ENCODE assay signal across 9 cellular contexts in genomic region chr6:104711371-104711770, GRCh38.
DNase-seq lines count a peak whose midpoint lies in the region; ATAC-seq, FAIRE-seq and TF ChIP-seq lines count a peak whose summit lies in the region.
"Had no signal": no experiment of that assay in that cellular context is flagged by ENCODE, and none has a peak within 500 bp of the region (broad histone marks: within the 10 kb centered on the region; RNA-seq: fewer than 3 reads in every experiment).

No MANE protein-coding gene starts in this region.

- H3K9me3 ChIP-seq in A549 (no peaks in the 10 kb centered on the region), OCI-LY7 (ENCODE audit: low read length) (no peaks in the 10 kb centered on the region; the same call in 1 of the 2 replicates), A673 (ENCODE audit: low read depth, low read length, poor library complexity, severe bottlenecking) (no peaks in the 10 kb centered on the region)

- TF ChIP-seq POLR2A in A549 (IDR thresholded peaks at IDR 0.05; ENCODE audit: low read length): no peak

- peaks cover 16% of the 10 kb centered on the region; the same call in 2 of the 3 replicates for H3K4me1 ChIP-seq in A549
- no peaks in the 10 kb centered on the region for H3K4me1 ChIP-seq in OCI-LY7 (ENCODE audit: insufficient read depth, low read length, poor library complexity, severe bottlenecking)
- H3K4me1 ChIP-seq in A673 (ENCODE audit: insufficient read depth, low read length, poor library complexity, severe bottlenecking): peaks cover 1% of the 10 kb centered on the region

- intact Hi-C loops in OCI-LY7 (cut with micrococcal nuclease; ENCODE audit: unreplicated experiment) (no loop called here), A673 (cut with micrococcal nuclease; ENCODE audit: unreplicated experiment) (no loop called here)

- H2AFZ ChIP-seq in OCI-LY7 (ENCODE audit: low read length): no peak overlapping the region

- ATAC-seq in A549: peak; percentile 93 to 94

- DNase-seq in A549 (ENCODE audit: low read depth in 1 of 2, low spot score in 1 of 2) (peak; percentile 25 to 78), LHCN-M2 (ENCODE audit: low read depth) (peak; percentile 84), RCC 7860 (ENCODE audit: low spot score) (peak; percentile 69), fibroblast of the aortic adventitia (ENCODE audit: low read depth) (peak; percentile 19), OCI-LY7 (ENCODE audit: low spot score) (no peak), cortex of kidney (lab: John Stamatoyannopoulos, UW) (no peak), A673 (ENCODE audit: low spot score) (no peak)
- DNase-seq in activated CD4-positive, alpha-beta T cell treated with anti-CD3 and anti-CD28 coated beads, Interleukin-2, amount 50 U/mL, for 4 hours: no peak
- DNase-seq: effector CD8-positive, alpha-beta T cell had no signal

- no peak for TF ChIP-seq RAD21 in A549 (conservative IDR thresholded peaks at IDR 0.05 in 1 of 2, IDR thresholded peaks at IDR 0.05 in 1 of 2)

- H3K79me2 ChIP-seq in OCI-LY7 (ENCODE audit: insufficient read depth, low read depth, low read length): no peaks in the 10 kb centered on the region

- H3K27ac ChIP-seq in A549 (peak overlapping the region; percentile 43 to 48; a peak in 2 of 6 replicates), OCI-LY7 (ENCODE audit: low read depth, low read length, poor library complexity, severe bottlenecking) (no peak overlapping the region), A673 (ENCODE audit: low read depth, low read length, poor library complexity, severe bottlenecking) (no peak overlapping the region)

- CTCF ChIA-PET in A549 (lab: Yijun Ruan, JAX): no interaction called here
- CTCF ChIA-PET in OCI-LY7 (lab: Charles Lee; ENCODE audit: unreplicated experiment): no interaction called here
- CTCF ChIA-PET in A673 (lab: Charles Lee): no interaction called here

- H3K4me2 ChIP-seq in A549 (peak overlapping the region; percentile 45), OCI-LY7 (ENCODE audit: low read length) (no peak overlapping the region)

- FAIRE-seq in A549 (lab: Jason Lieb, UNC) (no peak), RCC 7860 (lab: Jason Lieb, UNC) (peak; percentile 73)

- BruUV-seq in OCI-LY7 (replicated peaks; lab: Mats Ljungman, UMichigan) (no TSS peak), A673 (replicated peaks; lab: Mats Ljungman, UMichigan) (no TSS peak)

- TF ChIP-seq EP300 in A549 (IDR thresholded peaks at IDR 0.05): no peak

- H3K4me3 ChIP-seq in A549: no peak overlapping the region
- H3K4me3 ChIP-seq in fibroblast of the aortic adventitia (ENCODE audit: low read depth, low read length): no peak overlapping the region
- no peak overlapping the region for H3K4me3 ChIP-seq in OCI-LY7 (ENCODE audit: low read depth, low read length, poor library complexity, severe bottlenecking)
- H3K4me3 ChIP-seq in A673 (ENCODE audit: low read depth, low read length, poor library complexity, severe bottlenecking): no peak overlapping the region

- H3K36me3 ChIP-seq in OCI-LY7 (ENCODE audit: insufficient read depth, low read length) (no peaks in the 10 kb centered on the region), A673 (ENCODE audit: insufficient read depth, low read length, poor library complexity, severe bottlenecking) (no peaks in the 10 kb centered on the region)

- POLR2A ChIA-PET in A549 (lab: Yijun Ruan, JAX) (no interaction called here), OCI-LY7 (lab: Charles Lee) (no interaction called here), A673 (lab: Charles Lee; ENCODE audit: low non-redundant PET) (no interaction called here)

- 0 out of 2 replicates have a peak, but pooled peaks cover 8% of the 10 kb centered on the region for H3K9me2 ChIP-seq in OCI-LY7 (ENCODE audit: insufficient read depth, low read length)

- TF ChIP-seq CTCF in A549 (IDR thresholded peaks at IDR 0.05): no peak
- no peak for TF ChIP-seq CTCF in fibroblast of the aortic adventitia (IDR thresholded peaks at IDR 0.05; ENCODE audit: insufficient read depth, low read length)
- TF ChIP-seq CTCF in OCI-LY7 (conservative IDR thresholded peaks at IDR 0.05; ENCODE audit: low read length): no peak
- no peak for TF ChIP-seq CTCF in A673 (conservative IDR thresholded peaks at IDR 0.05; ENCODE audit: low read depth, low read length)

- no peaks in the 10 kb centered on the region for H3K27me3 ChIP-seq in A673 (replicated peaks; ENCODE audit: insufficient read depth, low read depth, low read length, poor library complexity)

- H4K20me1 ChIP-seq in OCI-LY7 (ENCODE audit: insufficient read depth, low read length): no peaks in the 10 kb centered on the region

- 22% methylated on average over 4 of the region's 4 CpGs for whole genome bisulfite sequencing in A549 (ENCODE audit: missing lambda C conversion rate)

TF ChIP-seq in A549, 52 proteins besides CTCF, POLR2A, EP300 and RAD21:
- TF ChIP-seq ZNF302 (CRISPR knock-in tag; IDR thresholded peaks at IDR 0.05) (no peak), FOSL2 (IDR thresholded peaks at IDR 0.05) (no peak), FOSL2 (CRISPR knock-in tag; IDR thresholded peaks at IDR 0.05) (peak; percentile 81), ZC3H11A (IDR thresholded peaks at IDR 0.05) (no peak), CEBPB (IDR thresholded peaks at IDR 0.05) (peak in 1 of 2 experiments; percentile 53; a peak in 2 of 4 replicates), ELK1 (IDR thresholded peaks at IDR 0.05; ENCODE audit: low read depth, low read length) (no peak), GATA3 (IDR thresholded peaks at IDR 0.05; ENCODE audit: borderline replicate concordance) (no peak), BHLHE40 (IDR thresholded peaks at IDR 0.05; ENCODE audit: low read depth, low read length) (peak; percentile 73)

Comparison
In these comparisons a context has a peak if more than half of its experiments do, and no peak if none do; other contexts are left out.
1. DNase-seq: peak in A549 (2 of 2), LHCN-M2 (single experiment), RCC 7860 (single experiment) and fibroblast of the aortic adventitia (single experiment); none in OCI-LY7 (single experiment), cortex of kidney (single experiment), activated CD4-positive, alpha-beta T cell treated with anti-CD3 and anti-CD28 coated beads, Interleukin-2, amount 50 U/mL, for 4 hours (0 of 2) and A673 (single experiment).
2. H3K27ac ChIP-seq: peak in A549 (2 of 2); none in OCI-LY7 (single experiment) and A673 (single experiment).